In genomic region chr1:107464827-107465226, GRCh38 we compare ENCODE assay signal across 31 cellular contexts.
DNase-seq lines count a peak whose midpoint lies in the region; ATAC-seq and TF ChIP-seq lines count a peak whose summit lies in the region.
"Had no signal": no experiment of that assay in that cellular context is flagged by ENCODE, and none has a peak within 500 bp of the region (broad histone marks: within the 10 kb centered on the region; RNA-seq: fewer than 3 reads in every experiment).

No MANE protein-coding gene starts in this region.

- H3K9me3 ChIP-seq in H9 (ENCODE audit: control insufficient read depth, low read depth, low read length): no peaks in the 10 kb centered on the region
- H3K9me3 ChIP-seq: breast epithelium, colonic mucosa, esophagus muscularis mucosa, gastroesophageal sphincter had no signal

- H3K27me3 ChIP-seq in H9 (ENCODE audit: insufficient read depth, low read length): no peaks in the 10 kb centered on the region
- H3K27me3 ChIP-seq: breast epithelium, colonic mucosa, esophagus muscularis mucosa, gastroesophageal sphincter had no signal

- no peak overlapping the region for H2BK20ac ChIP-seq in H9 (ENCODE audit: low read depth, low read length, poor library complexity, severe bottlenecking)

- no peak overlapping the region for H3T11ph ChIP-seq in H9 (ENCODE audit: low read length)

- H3K56ac ChIP-seq in H9 (ENCODE audit: insufficient read length, low read depth, low read length): no peak overlapping the region

- H2BK5ac ChIP-seq in H9 (ENCODE audit: insufficient read length, low read length): no peak overlapping the region

- CTCF ChIA-PET in WTC11 (lab: Charles Lee): interaction anchor here (0.8 to 1.3 kb wide), 2 partner anchors 32 to 283 kb away, joined by 3 to 4 read pairs; no protein-coding TSS in a partner anchor

- H3K27me3 Mint-ChIP-seq in H9 (ENCODE audit: low read depth) (no peaks in the 10 kb centered on the region), WTC11 (ENCODE audit: low read depth) (no peaks in the 10 kb centered on the region), nephron progenitor cell (ENCODE audit: low read depth, poor library complexity) (peaks cover 6% of the 10 kb centered on the region)
- H3K27me3 Mint-ChIP-seq: type B pancreatic cell had no signal

- H3K27ac Mint-ChIP-seq in H9 (no peak overlapping the region), WTC11 (no peak overlapping the region), nephron progenitor cell (no peak overlapping the region)
- H3K27ac Mint-ChIP-seq: activated CD4-positive, alpha-beta T cell treated with anti-CD3 and anti-CD28 coated beads, Interleukin-2, amount 10 ng/mL, durations not matched to agents 24 days and 14 days; activated naive CD4-positive, alpha-beta T cell treated with anti-CD3 and anti-CD28 coated beads for 36 hours; activated T-cell treated with anti-CD3 and anti-CD28 coated beads, Interleukin-2, amount 50 U/mL, for 72 hours; CD4-positive, alpha-beta memory T cell; effector memory CD8-positive, alpha-beta T cell; HFFc6; T-helper 17 cell; type B pancreatic cell had no signal

- no peak overlapping the region for H3K4ac ChIP-seq in H9 (ENCODE audit: low read depth, low read length)

- H4K20me1 ChIP-seq in H9 (ENCODE audit: control insufficient read depth, insufficient read depth, insufficient read length): no peaks in the 10 kb centered on the region

- peak; percentile 4 for DNase-seq in ELR (ENCODE audit: low read depth)
- DNase-seq in H9: peak; percentile 37
- DNase-seq in WTC11 (ENCODE audit: low spot score): peak; percentile 33
- DNase-seq in iPS-NIHi7 (ENCODE audit: extremely low spot score): peak; percentile 54
- DNase-seq in HK-2 (ENCODE audit: unreplicated experiment): no peak
- DNase-seq in nephron progenitor cell: no peak
- DNase-seq in NCI-H128 (lab: John Stamatoyannopoulos, UW; ENCODE audit: unreplicated experiment): no peak
- no peak for DNase-seq in NCI-H2171 (lab: John Stamatoyannopoulos, UW)
- DNase-seq: activated CD4-positive, alpha-beta T cell treated with anti-CD3 and anti-CD28 coated beads, Interleukin-2, amount 10 ng/mL, durations not matched to agents 24 days and 14 days; activated naive CD4-positive, alpha-beta T cell treated with anti-CD3 and anti-CD28 coated beads for 36 hours; activated T-cell treated with anti-CD3 and anti-CD28 coated beads, Interleukin-2, amount 50 U/mL, for 72 hours; CD4-positive, alpha-beta memory T cell; colonic mucosa; DMS153; effector memory CD8-positive, alpha-beta T cell; GF-D8; HFFc6; Karpas-422; kidney glomerular epithelial cell; NCI-H1694; NCI-H2171 treated with DMSO at 0.1 percent for 48 hours; NCI-H524 treated with DMSO at 0.1 percent for 48 hours; small intestine; stimulated activated CD4-positive, alpha-beta T cell treated with anti-CD3 and anti-CD28 coated beads, Interleukin-1b, Interleukin-23, amount 100 ng/mL, for 48 hours; T-helper 17 cell had no signal

- no peak overlapping the region for H2BK15ac ChIP-seq in H9 (ENCODE audit: low read depth, low read length)

- H3K9me3 Mint-ChIP-seq in H9 (no peaks in the 10 kb centered on the region), WTC11 (no peaks in the 10 kb centered on the region), nephron progenitor cell (no peaks in the 10 kb centered on the region)
- H3K9me3 Mint-ChIP-seq: activated CD4-positive, alpha-beta T cell treated with anti-CD3 and anti-CD28 coated beads, Interleukin-2, amount 10 ng/mL, durations not matched to agents 24 days and 14 days; activated naive CD4-positive, alpha-beta T cell treated with anti-CD3 and anti-CD28 coated beads for 36 hours; activated T-cell treated with anti-CD3 and anti-CD28 coated beads, Interleukin-2, amount 50 U/mL, for 72 hours; effector memory CD8-positive, alpha-beta T cell had no signal

- peak; percentile 49 for TF ChIP-seq CTCF in H9 (conservative IDR thresholded peaks at IDR 0.05)
- TF ChIP-seq CTCF in WTC11 (IDR thresholded peaks at IDR 0.05): no peak
- TF ChIP-seq CTCF in nephron progenitor cell (IDR thresholded peaks at IDR 0.05): no peak

- no peak overlapping the region for H2AFZ ChIP-seq in H9 (ENCODE audit: low read length)

- H4K8ac ChIP-seq in H9 (replicated peaks; ENCODE audit: insufficient read length, low read depth, low read length): no peak overlapping the region

- H2AK5ac ChIP-seq in H9 (ENCODE audit: insufficient read length, low read length): no peak overlapping the region

- no peak overlapping the region for H2BK120ac ChIP-seq in H9 (ENCODE audit: low read depth, low read length, poor library complexity, severe bottlenecking)

- H3K79me2 ChIP-seq in H9 (ENCODE audit: insufficient read depth, low read length): no peaks in the 10 kb centered on the region

- H3K9ac ChIP-seq in H9 (ENCODE audit: extremely low read depth, insufficient read length, low read length): no peak overlapping the region

- no peaks in the 10 kb centered on the region for H3K79me1 ChIP-seq in H9 (ENCODE audit: insufficient read depth, low read depth, low read length, poor library complexity, severe bottlenecking)

- no peak overlapping the region for H3K23ac ChIP-seq in H9 (ENCODE audit: insufficient read length, low read depth, low read length)

- H3K4me3 Mint-ChIP-seq in H9: no peak overlapping the region
- no peak overlapping the region for H3K4me3 Mint-ChIP-seq in WTC11
- H3K4me3 Mint-ChIP-seq in nephron progenitor cell: no peak overlapping the region
- H3K4me3 Mint-ChIP-seq: activated CD4-positive, alpha-beta T cell treated with anti-CD3 and anti-CD28 coated beads, Interleukin-2, amount 10 ng/mL, durations not matched to agents 24 days and 14 days; activated naive CD4-positive, alpha-beta T cell treated with anti-CD3 and anti-CD28 coated beads for 36 hours; activated T-cell treated with anti-CD3 and anti-CD28 coated beads, Interleukin-2, amount 50 U/mL, for 72 hours; CD4-positive, alpha-beta memory T cell; effector memory CD8-positive, alpha-beta T cell; HFFc6; T-helper 17 cell; type B pancreatic cell had no signal

- H3K36me3 Mint-ChIP-seq in H9 (ENCODE audit: insufficient read depth in 1 of 3, low read depth in 3 of 3) (0 out of 7 replicates have a peak, but pooled peaks cover 0 to 3% (median 0%) of the 10 kb centered on the region in 3 experiments), WTC11 (no peaks in the 10 kb centered on the region), nephron progenitor cell (ENCODE audit: low read depth) (no peaks in the 10 kb centered on the region)
- H3K36me3 Mint-ChIP-seq: CD4-positive, alpha-beta memory T cell; type B pancreatic cell had no signal

- ATAC-seq in WTC11: peak; percentile 100
- ATAC-seq: activated T-cell treated with anti-CD3 and anti-CD28 coated beads, Interleukin-2, amount 50 U/mL, for 72 hours; effector memory CD8-positive, alpha-beta T cell; gastroesophageal sphincter; T-helper 17 cell had no signal

- H4K91ac ChIP-seq in H9 (ENCODE audit: insufficient read length, low read depth, low read length): no peak overlapping the region

- POLR2A ChIA-PET in WTC11 (lab: Charles Lee): no interaction called here

- no peak overlapping the region for H3K4me2 ChIP-seq in H9 (ENCODE audit: insufficient read depth, insufficient read length, low read length)

- H3K4me1 Mint-ChIP-seq in H9 (peaks cover 9 to 12% of the 10 kb centered on the region in 2 experiments), WTC11 (peaks cover 11% of the 10 kb centered on the region), nephron progenitor cell (no peaks in the 10 kb centered on the region)
- H3K4me1 Mint-ChIP-seq: activated CD4-positive, alpha-beta T cell treated with anti-CD3 and anti-CD28 coated beads, Interleukin-2, amount 10 ng/mL, durations not matched to agents 24 days and 14 days; CD4-positive, alpha-beta memory T cell; T-helper 17 cell had no signal

- H3K4me1 ChIP-seq in H9 (ENCODE audit: insufficient read depth, low read length): no peaks in the 10 kb centered on the region
- H3K4me1 ChIP-seq: breast epithelium, colonic mucosa, esophagus muscularis mucosa, gastroesophageal sphincter had no signal

- WGBS in H9 (ENCODE audit: extremely low coverage, insufficient read length, low lambda C conversion rate): no CpG with 5 or more reads among the region's 4 CpGs

- no peak overlapping the region for H3K14ac ChIP-seq in H9 (ENCODE audit: insufficient read depth, low read length)

- H3K18ac ChIP-seq in H9 (ENCODE audit: insufficient read length, low read depth, low read length): no peak overlapping the region

- H2BK12ac ChIP-seq in H9 (ENCODE audit: insufficient read length, low read depth, low read length): no peak overlapping the region

- no peaks in the 10 kb centered on the region for H3K23me2 ChIP-seq in H9 (ENCODE audit: insufficient read length, low read depth, low read length, poor library complexity, severe bottlenecking)

- H4K5ac ChIP-seq in H9 (ENCODE audit: insufficient read length, low read depth, low read length): no peak overlapping the region

- H3K27ac ChIP-seq in H9 (ENCODE audit: insufficient read length, low read depth, low read length): no peak overlapping the region
- H3K27ac ChIP-seq: breast epithelium, colonic mucosa, esophagus muscularis mucosa, gastroesophageal sphincter, RWPE1, SK-N-MC had no signal

Comparison
In these comparisons a context has a peak if more than half of its experiments do, and no peak if none do; other contexts are left out.
1. DNase-seq: peak in ELR (single experiment), H9 (single experiment), WTC11 (single experiment) and iPS-NIHi7 (single experiment); none in HK-2 (single experiment), nephron progenitor cell (single experiment), NCI-H128 (single experiment) and NCI-H2171 (single experiment).